12 cellular contexts compared by ENCODE assay signal in genomic region chr13:39942177-39942900, GRCh38.
DNase-seq lines count a peak whose midpoint lies in the region; ATAC-seq, FAIRE-seq and TF ChIP-seq lines count a peak whose summit lies in the region.
"Had no signal": no experiment of that assay in that cellular context is flagged by ENCODE, and none has a peak within 500 bp of the region (broad histone marks: within the 10 kb centered on the region; RNA-seq: fewer than 3 reads in every experiment).

No MANE protein-coding gene starts in this region.

- no peak for FAIRE-seq in astrocyte (lab: Jason Lieb, UNC)
- FAIRE-seq: colon had no signal

- DNase-seq in CD4-positive, alpha-beta T cell = no peak
- DNase-seq in astrocyte (ENCODE audit: low read depth) = no peak
- DNase-seq in NCI-H2081 (lab: John Stamatoyannopoulos, UW) = no peak
- no peak for DNase-seq in Peyer's patch
- DNase-seq in AG20443 (ENCODE audit: low spot score) = no peak
- DNase-seq in NCI-H446 treated with DMSO at 0.1 percent for 48 hours (lab: John Stamatoyannopoulos, UW) = no peak

- CTCF ChIA-PET in CD4-positive, alpha-beta T cell (lab: Charles Lee) = interaction anchor here (0.6 to 2.6 kb wide), 37 partner anchors 8 to 1349 kb away, joined by 3 to 30 read pairs (median 3); no protein-coding TSS in a partner anchor

- no peak overlapping the region for H2AFZ ChIP-seq in astrocyte (ENCODE audit: low read depth, low read length)

- POLR2A ChIA-PET in CD4-positive, alpha-beta T cell (lab: Charles Lee) = interaction anchor here (0.6 to 1.3 kb wide), 3 partner anchors 9 to 245 kb away, joined by 3 to 6 read pairs (median 4); no protein-coding TSS in a partner anchor

- no peaks in the 10 kb centered on the region for H4K20me1 ChIP-seq in astrocyte (ENCODE audit: insufficient read depth, low read length)

- no peak overlapping the region for H3K9ac ChIP-seq in astrocyte (ENCODE audit: low read length)

- no peaks in the 10 kb centered on the region for H3K36me3 Mint-ChIP-seq in CD4-positive, alpha-beta T cell (ENCODE audit: low read depth)
- H3K36me3 Mint-ChIP-seq in astrocyte (ENCODE audit: low read depth, unreplicated experiment) = no peaks in the 10 kb centered on the region

- no peak overlapping the region for H3K4me3 Mint-ChIP-seq in CD4-positive, alpha-beta T cell
- no peak overlapping the region for H3K4me3 Mint-ChIP-seq in astrocyte (ENCODE audit: unreplicated experiment)

- H3K79me2 ChIP-seq in astrocyte (ENCODE audit: insufficient read depth, low read length) = no peaks in the 10 kb centered on the region

- no peaks in the 10 kb centered on the region for H3K9me3 ChIP-seq in CD4-positive, alpha-beta T cell (ENCODE audit: control insufficient read depth, low read length)
- H3K9me3 ChIP-seq in astrocyte (ENCODE audit: insufficient read depth, low read depth, low read length) (no peaks in the 10 kb centered on the region), Peyer's patch (no peaks in the 10 kb centered on the region)

- TF ChIP-seq POLR2A in Peyer's patch (IDR thresholded peaks at IDR 0.05) = no peak

- H3K4me1 ChIP-seq in astrocyte (ENCODE audit: insufficient read depth, low read length) (no peaks in the 10 kb centered on the region), Peyer's patch (no peaks in the 10 kb centered on the region)

- no peak for TF ChIP-seq CTCF in CD4-positive, alpha-beta T cell (IDR thresholded peaks at IDR 0.05)
- TF ChIP-seq CTCF in astrocyte (IDR thresholded peaks at IDR 0.05; ENCODE audit: insufficient read depth, low read depth, low read length) (no peak), Peyer's patch (IDR thresholded peaks at IDR 0.05) (no peak)

- H3K27me3 Mint-ChIP-seq in CD4-positive, alpha-beta T cell = no peaks in the 10 kb centered on the region
- H3K27me3 Mint-ChIP-seq in astrocyte (ENCODE audit: low read depth, unreplicated experiment) = no peaks in the 10 kb centered on the region

- no peak overlapping the region for H3K27ac Mint-ChIP-seq in CD4-positive, alpha-beta T cell
- H3K27ac Mint-ChIP-seq in astrocyte (ENCODE audit: unreplicated experiment) = peak overlapping the region; percentile 60

- intact Hi-C loops in CD4-positive, alpha-beta T cell (cut with DNase I, micrococcal nuclease) = loop anchor here (1.0 to 5.0 kb wide), 5 partner anchors 125 to 741 kb away; no protein-coding TSS in a partner anchor

- no peak overlapping the region for H3K27ac ChIP-seq in CD4-positive, alpha-beta T cell (ENCODE audit: low read depth, low read length)
- H3K27ac ChIP-seq in astrocyte (ENCODE audit: low read depth, low read length) (no peak overlapping the region), Peyer's patch (no peak overlapping the region)
- H3K27ac ChIP-seq: C4-2B, SK-N-MC, skin epidermis had no signal

- no peak overlapping the region for H3K4me2 ChIP-seq in astrocyte (ENCODE audit: low read length)

- H3K9me3 Mint-ChIP-seq in CD4-positive, alpha-beta T cell = no peaks in the 10 kb centered on the region
- H3K9me3 Mint-ChIP-seq in astrocyte (ENCODE audit: unreplicated experiment) = no peaks in the 10 kb centered on the region

- H3K4me1 Mint-ChIP-seq in CD4-positive, alpha-beta T cell (ENCODE audit: low read depth) = peaks cover 13% of the 10 kb centered on the region
- H3K4me1 Mint-ChIP-seq in astrocyte (ENCODE audit: low read depth, unreplicated experiment) = peaks cover 17% of the 10 kb centered on the region

- H3K36me3 ChIP-seq in astrocyte (ENCODE audit: insufficient read depth, low read length) (no peaks in the 10 kb centered on the region), Peyer's patch (no peaks in the 10 kb centered on the region)

- no peak overlapping the region for H3K4me3 ChIP-seq in astrocyte (ENCODE audit: insufficient read depth, low read depth, low read length)
- no peak overlapping the region for H3K4me3 ChIP-seq in Peyer's patch
- H3K4me3 ChIP-seq: SK-N-MC, skin epidermis had no signal

- ATAC-seq in CD4-positive, alpha-beta T cell (ENCODE audit: poor library complexity) = peak; percentile 27
- ATAC-seq in GM19397 (IDR thresholded peaks at IDR 0.05; ENCODE audit: unreplicated experiment) (peak; percentile 41), HG03025 (IDR thresholded peaks at IDR 0.05; ENCODE audit: low FRiP score, unreplicated experiment) (peak; percentile 28)

- no peaks in the 10 kb centered on the region for H3K27me3 ChIP-seq in CD4-positive, alpha-beta T cell (ENCODE audit: control insufficient read depth, insufficient read depth, low read length)
- no peaks in the 10 kb centered on the region for H3K27me3 ChIP-seq in astrocyte (ENCODE audit: insufficient read depth, low read length)
- H3K27me3 ChIP-seq in Peyer's patch = no peaks in the 10 kb centered on the region
